Comparison of ENCODE assay signal across 11 cellular contexts in the genomic region with DNA sequence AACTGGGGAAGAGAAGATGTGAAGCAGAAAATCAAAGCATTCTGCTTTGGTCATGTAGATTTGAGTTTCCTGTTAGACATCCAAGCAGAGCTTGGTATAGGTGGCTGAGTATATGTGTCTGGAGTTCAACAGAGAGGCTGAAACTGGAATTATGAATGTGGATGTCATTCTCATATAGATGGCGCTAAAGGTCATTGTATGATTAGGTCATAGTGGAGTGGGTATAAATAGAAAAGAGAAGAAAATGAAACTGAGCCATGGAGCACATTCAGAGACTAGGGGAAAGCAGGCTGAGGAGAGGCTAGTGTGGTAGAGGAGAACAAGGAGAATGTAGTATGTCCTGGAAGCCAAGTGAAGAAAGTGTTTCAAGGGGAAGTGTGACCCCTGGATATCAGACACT.
DNase-seq lines count a peak whose midpoint lies in the region; ATAC-seq and TF ChIP-seq lines count a peak whose summit lies in the region.
"Had no signal": no experiment of that assay in that cellular context is flagged by ENCODE, and none has a peak within 500 bp of the region (broad histone marks: within the 10 kb centered on the region; RNA-seq: fewer than 3 reads in every experiment).

No MANE protein-coding gene starts in this region.

- H3K27ac ChIP-seq in gastroesophageal sphincter: no peak overlapping the region
- H3K27ac ChIP-seq in stomach: no peak overlapping the region
- H3K27ac ChIP-seq in GM23248: no peak overlapping the region
- no peak overlapping the region for H3K27ac ChIP-seq in WERI-Rb-1
- H3K27ac ChIP-seq: foreskin keratinocyte, sigmoid colon had no signal

- H3K4me1 ChIP-seq in gastroesophageal sphincter (no peaks in the 10 kb centered on the region), stomach (no peaks in the 10 kb centered on the region), GM23248 (ENCODE audit: insufficient read depth) (no peaks in the 10 kb centered on the region)
- H3K4me1 ChIP-seq: foreskin keratinocyte, sigmoid colon had no signal

- H4K20me1 ChIP-seq in GM23248 (ENCODE audit: insufficient read depth): no peaks in the 10 kb centered on the region

- CTCF ChIA-PET in activated naive CD4-positive, alpha-beta T cell treated with anti-CD3 and anti-CD28 coated beads, Interleukin-2, amount 10 ng/mL, durations not matched to agents 7 days and 5 days (lab: Charles Lee): interaction anchor here (0.6 kb wide), 1 partner anchor 30 kb away, joined by 3 read pairs; no protein-coding TSS in a partner anchor

- no peak overlapping the region for H3K27ac Mint-ChIP-seq in activated naive CD4-positive, alpha-beta T cell treated with anti-CD3 and anti-CD28 coated beads, Interleukin-2, amount 50 U/mL, for 72 hours
- no peak overlapping the region for H3K27ac Mint-ChIP-seq in activated naive CD4-positive, alpha-beta T cell treated with anti-CD3 and anti-CD28 coated beads, Interleukin-2, amount 10 ng/mL, durations not matched to agents 7 days and 5 days

- no peaks in the 10 kb centered on the region for H3F3A ChIP-seq in GM23248 (ENCODE audit: insufficient read depth)

- H3K9me2 ChIP-seq in GM23248 (ENCODE audit: insufficient read depth): no peaks in the 10 kb centered on the region

- H3K9me3 ChIP-seq in gastroesophageal sphincter (no peaks in the 10 kb centered on the region), stomach (peaks cover 0 to 5% (median 0%) of the 10 kb centered on the region in 4 donors), GM23248 (ENCODE audit: low read depth) (no peaks in the 10 kb centered on the region), WERI-Rb-1 (ENCODE audit: severe bottlenecking) (no peaks in the 10 kb centered on the region)

- DNase-seq in activated naive CD4-positive, alpha-beta T cell treated with anti-CD3 and anti-CD28 coated beads, Interleukin-2, amount 50 U/mL, for 72 hours (ENCODE audit: low spot score in 2 of 2): no peak
- DNase-seq in activated naive CD4-positive, alpha-beta T cell treated with anti-CD3 and anti-CD28 coated beads, Interleukin-2, amount 10 ng/mL, durations not matched to agents 7 days and 5 days: no peak
- DNase-seq in LHCN-M2 (ENCODE audit: low read depth): peak; percentile 19
- no peak for DNase-seq in stomach
- no peak for DNase-seq in GM23248
- DNase-seq in WERI-Rb-1: no peak
- DNase-seq: activated T-cell treated with anti-CD3 and anti-CD28 coated beads, Interleukin-2, amount 50 U/mL, for 4 hours; foreskin keratinocyte; sigmoid colon had no signal

- 86% methylated on average over 1 of the region's 1 CpG; no CpG with 5 or more reads in 1 of the 2 donors for WGBS in gastroesophageal sphincter (ENCODE audit: low coverage in 1 of 2), 2 donors
- WGBS in stomach, 5 donors: 87 to 100% (median 95%) methylated on average over 1 of the region's 1 CpG
- 67 to 90% methylated on average over 1 of the region's 1 CpG for WGBS in GM23248 (ENCODE audit: low coverage in 1 of 2, low lambda C conversion rate in 2 of 2, missing lambda C conversion rate in 2 of 2), 2 experiments

- no peaks in the 10 kb centered on the region for H3K4me1 Mint-ChIP-seq in activated naive CD4-positive, alpha-beta T cell treated with anti-CD3 and anti-CD28 coated beads, Interleukin-2, amount 10 ng/mL, durations not matched to agents 7 days and 5 days

- H3K27me3 Mint-ChIP-seq in activated naive CD4-positive, alpha-beta T cell treated with anti-CD3 and anti-CD28 coated beads, Interleukin-2, amount 10 ng/mL, durations not matched to agents 7 days and 5 days: no peaks in the 10 kb centered on the region

- peak; percentile 18 to 41 for ATAC-seq in activated naive CD4-positive, alpha-beta T cell treated with anti-CD3 and anti-CD28 coated beads, Interleukin-2, amount 50 U/mL, for 72 hours
- peak; percentile 66 for ATAC-seq in HG02642 (IDR thresholded peaks at IDR 0.05; ENCODE audit: poor library complexity, unreplicated experiment)
- no peak for ATAC-seq in gastroesophageal sphincter
- ATAC-seq: activated T-cell treated with anti-CD3 and anti-CD28 coated beads, Interleukin-2, amount 50 U/mL, for 4 hours; foreskin keratinocyte had no signal

- no peak for TF ChIP-seq CTCF in gastroesophageal sphincter (IDR thresholded peaks at IDR 0.05)
- TF ChIP-seq CTCF in stomach (IDR thresholded peaks at IDR 0.05): no peak
- TF ChIP-seq CTCF in WERI-Rb-1 (IDR thresholded peaks at IDR 0.05; ENCODE audit: low read depth, low read length): no peak

- H3K4me3 Mint-ChIP-seq in activated naive CD4-positive, alpha-beta T cell treated with anti-CD3 and anti-CD28 coated beads, Interleukin-2, amount 10 ng/mL, durations not matched to agents 7 days and 5 days: no peak overlapping the region
- H3K4me3 Mint-ChIP-seq: activated T-cell treated with anti-CD3 and anti-CD28 coated beads, Interleukin-2, amount 50 U/mL, for 4 hours had no signal

- H3K36me3 ChIP-seq in gastroesophageal sphincter (no peaks in the 10 kb centered on the region), stomach (no peaks in the 10 kb centered on the region), GM23248 (ENCODE audit: low read depth) (no peaks in the 10 kb centered on the region), WERI-Rb-1 (no peaks in the 10 kb centered on the region)
- H3K36me3 ChIP-seq: sigmoid colon had no signal

- TF ChIP-seq POLR2A in gastroesophageal sphincter (IDR thresholded peaks at IDR 0.05) (no peak), stomach (IDR thresholded peaks at IDR 0.05) (no peak)

- intact Hi-C loops in stomach (cut with DNase I; ENCODE audit: low total_unique reads): no loop called here

- no peaks in the 10 kb centered on the region for H3K9me3 Mint-ChIP-seq in activated naive CD4-positive, alpha-beta T cell treated with anti-CD3 and anti-CD28 coated beads, Interleukin-2, amount 50 U/mL, for 72 hours
- H3K9me3 Mint-ChIP-seq in activated naive CD4-positive, alpha-beta T cell treated with anti-CD3 and anti-CD28 coated beads, Interleukin-2, amount 10 ng/mL, durations not matched to agents 7 days and 5 days: no peaks in the 10 kb centered on the region
- H3K9me3 Mint-ChIP-seq: activated T-cell treated with anti-CD3 and anti-CD28 coated beads, Interleukin-2, amount 50 U/mL, for 4 hours had no signal

- TF ChIP-seq EP300 in gastroesophageal sphincter (IDR thresholded peaks at IDR 0.05): no peak
- no peak for TF ChIP-seq EP300 in stomach (IDR thresholded peaks at IDR 0.05)

- H3K9ac ChIP-seq in GM23248: no peak overlapping the region

- in situ Hi-C loops in GM23248 (cut with MboI): no loop called here

- no peaks in the 10 kb centered on the region for H3K79me2 ChIP-seq in GM23248 (ENCODE audit: insufficient read depth)

- H3K4me3 ChIP-seq in gastroesophageal sphincter: no peak overlapping the region
- H3K4me3 ChIP-seq in stomach: no peak overlapping the region
- H3K4me3 ChIP-seq in GM23248: no peak overlapping the region
- no peak overlapping the region for H3K4me3 ChIP-seq in WERI-Rb-1 (ENCODE audit: low read depth, low read length)
- H3K4me3 ChIP-seq: sigmoid colon had no signal

- no peak overlapping the region for H2AFZ ChIP-seq in GM23248

- no peaks in the 10 kb centered on the region for H3K36me3 Mint-ChIP-seq in activated naive CD4-positive, alpha-beta T cell treated with anti-CD3 and anti-CD28 coated beads, Interleukin-2, amount 50 U/mL, for 72 hours
- H3K36me3 Mint-ChIP-seq in activated naive CD4-positive, alpha-beta T cell treated with anti-CD3 and anti-CD28 coated beads, Interleukin-2, amount 10 ng/mL, durations not matched to agents 7 days and 5 days: no peaks in the 10 kb centered on the region

- H3K27me3 ChIP-seq in gastroesophageal sphincter: no peaks in the 10 kb centered on the region
- no peaks in the 10 kb centered on the region for H3K27me3 ChIP-seq in stomach
- peaks cover 4% of the 10 kb centered on the region; the same call in 1 of the 2 replicates for H3K27me3 ChIP-seq in GM23248 (replicated peaks; ENCODE audit: insufficient read depth)
- H3K27me3 ChIP-seq in WERI-Rb-1 (ENCODE audit: insufficient read depth, low read depth, severe bottlenecking): no peaks in the 10 kb centered on the region
- H3K27me3 ChIP-seq: foreskin keratinocyte, sigmoid colon had no signal

- H3K4me2 ChIP-seq in GM23248 (ENCODE audit: unreplicated experiment): no peak overlapping the region
